Comparison of ENCODE assay signal across 14 cellular contexts in the genomic region with DNA sequence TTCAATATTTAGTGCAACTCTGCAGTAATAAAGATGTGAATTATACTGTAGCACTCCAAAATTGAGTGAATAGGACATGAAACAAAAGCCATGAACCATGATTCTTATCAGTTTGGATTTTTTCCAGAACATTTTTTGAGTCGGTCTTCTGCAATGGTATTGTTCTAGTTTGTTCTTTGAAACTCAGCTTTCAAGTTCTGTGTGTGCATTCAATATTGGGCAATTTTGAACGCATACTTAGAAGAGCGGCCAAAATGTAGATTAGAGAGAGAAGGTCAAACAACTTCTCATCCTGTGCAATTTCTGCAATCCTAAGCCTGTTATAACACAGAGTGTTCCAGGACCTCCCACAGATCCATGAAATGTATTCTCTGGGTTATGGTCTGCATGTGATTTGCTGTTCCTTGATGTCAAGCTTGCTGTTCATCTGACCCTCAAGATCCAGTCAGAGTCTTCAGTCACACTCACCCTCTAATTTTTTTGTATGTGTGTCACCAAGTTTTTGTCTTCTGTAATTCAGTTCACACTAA. TPM values are rescaled to one million over a fixed set of nuclear protein-coding genes. Genes with fewer than 3 reads are reported as not detected.
DNase-seq lines count a peak whose midpoint lies in the region; ATAC-seq and TF ChIP-seq lines count a peak whose summit lies in the region.
"Had no signal": no experiment of that assay in that cellular context is flagged by ENCODE, and none has a peak within 500 bp of the region (broad histone marks: within the 10 kb centered on the region; RNA-seq: fewer than 3 reads in every experiment).

No MANE protein-coding gene starts in this region.

- DNase-seq in fibroblast of gingiva (ENCODE audit: low read depth) = peak; percentile 46
- DNase-seq in lung (ENCODE audit: low spot score) = no peak
- no peak for DNase-seq in type B pancreatic cell (ENCODE audit: extremely low spot score, unreplicated experiment)
- no peak for DNase-seq in activated naive CD4-positive, alpha-beta T cell treated with anti-CD3 and anti-CD28 coated beads for 36 hours
- no peak for DNase-seq in dorsolateral prefrontal cortex
- DNase-seq in effector memory CD4-positive, alpha-beta T cell = no peak
- DNase-seq: activated CD4-positive, CD25-positive, alpha-beta regulatory T cell; activated T-cell treated with anti-CD3 and anti-CD28 coated beads, Interleukin-2, amount 50 U/mL, for 24 hours; DMS 273 treated with DMSO at 0.1 percent for 48 hours; mammary epithelial cell; SIG-M5 had no signal

- H3K9me3 ChIP-seq in lung (ENCODE audit: control insufficient read depth in 2 of 2, insufficient read depth in 1 of 2, low read length in 1 of 2) = no peaks in the 10 kb centered on the region
- H3K9me3 ChIP-seq in effector memory CD4-positive, alpha-beta T cell (ENCODE audit: control insufficient read depth, low read length) = no peaks in the 10 kb centered on the region
- H3K9me3 ChIP-seq: prostate gland had no signal

- H3K36me3 ChIP-seq in lung (ENCODE audit: control insufficient read depth in 2 of 2, insufficient read depth in 2 of 2, low read length in 2 of 2) = no peaks in the 10 kb centered on the region
- no peaks in the 10 kb centered on the region for H3K36me3 ChIP-seq in effector memory CD4-positive, alpha-beta T cell (ENCODE audit: control insufficient read depth, insufficient read depth, low read length)
- H3K36me3 ChIP-seq: prostate gland had no signal

- 30 to 59% methylated on average over 3 of the region's 3 CpGs for WGBS in lung, 2 donors

- TF ChIP-seq CTCF in lung (IDR thresholded peaks at IDR 0.05; ENCODE audit: control extremely low read depth, extremely low read depth) (no peak), type B pancreatic cell (conservative IDR thresholded peaks at IDR 0.05) (no peak), dorsolateral prefrontal cortex (IDR thresholded peaks at IDR 0.05 in 54 of 56, conservative IDR thresholded peaks at IDR 0.05 in 2 of 56; ENCODE audit: low read depth in 1 of 56, partially characterized antibody in 56 of 56) (no peak)

- peaks cover 15% of the 10 kb centered on the region for H3K4me1 Mint-ChIP-seq in type B pancreatic cell (ENCODE audit: unreplicated experiment)
- peaks cover 3% of the 10 kb centered on the region for H3K4me1 Mint-ChIP-seq in activated naive CD4-positive, alpha-beta T cell treated with anti-CD3 and anti-CD28 coated beads for 36 hours (ENCODE audit: low read depth)

- H3K27me3 ChIP-seq in lung (ENCODE audit: control insufficient read depth, insufficient read depth) (no peaks in the 10 kb centered on the region), dorsolateral prefrontal cortex (no peaks in the 10 kb centered on the region)
- H3K27me3 ChIP-seq in effector memory CD4-positive, alpha-beta T cell (replicated peaks; ENCODE audit: control insufficient read depth, insufficient read depth, low read length, poor library complexity, severe bottlenecking) = no peaks in the 10 kb centered on the region

- no peak overlapping the region for H3K27ac ChIP-seq in lung (ENCODE audit: low read depth in 1 of 2, low read length in 1 of 2)
- H3K27ac ChIP-seq in dorsolateral prefrontal cortex = peak overlapping the region in 22 of 59 donors; percentile 0 to 71 (median 31)
- H3K27ac ChIP-seq in effector memory CD4-positive, alpha-beta T cell (ENCODE audit: insufficient read depth, low read length, poor library complexity, severe bottlenecking) = no peak overlapping the region

- no peaks in the 10 kb centered on the region for H3K36me3 Mint-ChIP-seq in type B pancreatic cell
- H3K36me3 Mint-ChIP-seq in activated naive CD4-positive, alpha-beta T cell treated with anti-CD3 and anti-CD28 coated beads for 36 hours (ENCODE audit: low read depth) = no peaks in the 10 kb centered on the region

- no peaks in the 10 kb centered on the region for H3K27me3 Mint-ChIP-seq in type B pancreatic cell
- H3K27me3 Mint-ChIP-seq in activated naive CD4-positive, alpha-beta T cell treated with anti-CD3 and anti-CD28 coated beads for 36 hours (ENCODE audit: low read depth) = no peaks in the 10 kb centered on the region
- H3K27me3 Mint-ChIP-seq: activated T-cell treated with anti-CD3 and anti-CD28 coated beads, Interleukin-2, amount 50 U/mL, for 24 hours had no signal

- H3K9me3 Mint-ChIP-seq in type B pancreatic cell = no peaks in the 10 kb centered on the region
- no peaks in the 10 kb centered on the region for H3K9me3 Mint-ChIP-seq in activated naive CD4-positive, alpha-beta T cell treated with anti-CD3 and anti-CD28 coated beads for 36 hours
- H3K9me3 Mint-ChIP-seq: activated T-cell treated with anti-CD3 and anti-CD28 coated beads, Interleukin-2, amount 50 U/mL, for 24 hours had no signal

- peaks cover 0 to 10% of the 10 kb centered on the region in 2 donors for H3K4me1 ChIP-seq in lung (ENCODE audit: control insufficient read depth in 2 of 2, insufficient read depth in 2 of 2, low read length in 2 of 2)
- no peaks in the 10 kb centered on the region for H3K4me1 ChIP-seq in effector memory CD4-positive, alpha-beta T cell (ENCODE audit: control insufficient read depth, insufficient read depth, low read length, poor library complexity, severe bottlenecking)

- CTCF ChIA-PET in activated naive CD4-positive, alpha-beta T cell treated with anti-CD3 and anti-CD28 coated beads for 36 hours (lab: Charles Lee) = interaction anchor here (0.6 kb wide), 2 partner anchors 217 to 543 kb away, joined by 3 to 5 read pairs; no protein-coding TSS in a partner anchor

- no peak overlapping the region for H3K4me3 Mint-ChIP-seq in type B pancreatic cell
- no peak overlapping the region for H3K4me3 Mint-ChIP-seq in activated naive CD4-positive, alpha-beta T cell treated with anti-CD3 and anti-CD28 coated beads for 36 hours
- H3K4me3 Mint-ChIP-seq: activated T-cell treated with anti-CD3 and anti-CD28 coated beads, Interleukin-2, amount 50 U/mL, for 24 hours had no signal

- H3K4me3 ChIP-seq in lung (no peak overlapping the region), dorsolateral prefrontal cortex (no peak overlapping the region)
- no peak overlapping the region for H3K4me3 ChIP-seq in effector memory CD4-positive, alpha-beta T cell (ENCODE audit: insufficient read depth, low read depth, low read length, poor library complexity, severe bottlenecking)
- H3K4me3 ChIP-seq: prostate gland had no signal

- ATAC-seq in SK-N-SH treated with all-trans-retinoic acid at 6 μM for 48 hours = no peak
- peak; percentile 49 for ATAC-seq in lung (ENCODE audit: insufficient read depth, low FRiP score)
- ATAC-seq in GM19452 (IDR thresholded peaks at IDR 0.05; ENCODE audit: unreplicated experiment) = no peak

- intact Hi-C loops in activated naive CD4-positive, alpha-beta T cell treated with anti-CD3 and anti-CD28 coated beads for 36 hours (cut with micrococcal nuclease) = loop anchor here (5.0 kb wide), 4 partner anchors 125 to 495 kb away; a partner anchor contains a TSS
- intact Hi-C loops in dorsolateral prefrontal cortex (cut with DNase I) = loop anchor here (5.0 kb wide), 3 partner anchors 75 to 250 kb away; a partner anchor contains a TSS

- H3K27ac Mint-ChIP-seq in type B pancreatic cell = peak overlapping the region; percentile 0
- no peak overlapping the region for H3K27ac Mint-ChIP-seq in activated naive CD4-positive, alpha-beta T cell treated with anti-CD3 and anti-CD28 coated beads for 36 hours
- H3K27ac Mint-ChIP-seq: activated T-cell treated with anti-CD3 and anti-CD28 coated beads, Interleukin-2, amount 50 U/mL, for 24 hours had no signal

TF ChIP-seq in SK-N-SH treated with all-trans-retinoic acid at 6 μM for 48 hours, 23 proteins besides CTCF, POLR2A, EP300 and RAD21:
- TF ChIP-seq ISL1 (CRISPR knock-in tag; IDR thresholded peaks at IDR 0.05) = peak; percentile 72
- no peak for TF ChIP-seq ESRRG (CRISPR knock-in tag; IDR thresholded peaks at IDR 0.05)
TF ChIP-seq in SK-N-SH treated with all-trans-retinoic acid at 6 μM for 48 hours: peak in this region for 1.

RNA-seq across cellular contexts. Expression of a gene that starts 48.3 kb away (rescaled TPM):
- total RNA-seq in lung (under 1 TPM in 1 of 2 donors, not detected in 1; 0.20 TPM), type B pancreatic cell (ENCODE audit: low replicate concordance) (not detected in 2 replicates), dorsolateral prefrontal cortex (1 to 10 TPM in 2 of 120 experiments, under 1 TPM in 108, not detected in 10; 0.11 to 1.2 (median 0.39) TPM)
- not detected for polyA plus RNA-seq in lung
- total RNA-seq in activated naive CD4-positive, alpha-beta T cell treated with anti-CD3 and anti-CD28 coated beads for 36 hours = not detected
- total RNA-seq: mammary epithelial cell had no signal
- polyA plus RNA-seq: mammary epithelial cell had no signal
